In genomic region chr4:124591646-124592045, GRCh38 we compare ENCODE assay signal across 25 cellular contexts.
"Had no signal": no experiment of that assay in that cellular context is flagged by ENCODE, and none has a peak within 500 bp of the region (broad histone marks: within the 10 kb centered on the region; RNA-seq: fewer than 3 reads in every experiment).

No MANE protein-coding gene starts in this region.

- H3K4me3 ChIP-seq: colonic mucosa, gastrocnemius medialis, left lung, prostate gland, right atrium auricular region, smooth muscle cell, stomach, thyroid gland had no signal

- H3K9me3 ChIP-seq: colonic mucosa, gastrocnemius medialis, prostate gland, thyroid gland had no signal

- H3K4me2 ChIP-seq: smooth muscle cell had no signal

- H3K36me3 ChIP-seq: colonic mucosa, gastrocnemius medialis, left lung, prostate gland, right atrium auricular region, stomach, thyroid gland had no signal

- H3K4me1 ChIP-seq: colonic mucosa, gastrocnemius medialis, left lung, prostate gland, right atrium auricular region, stomach, thyroid gland had no signal

- H3K27me3 ChIP-seq: colonic mucosa, gastrocnemius medialis, left lung, right atrium auricular region, stomach, thyroid gland had no signal

- DNase-seq: colonic mucosa; effector CD8-positive, alpha-beta T cell; endodermal cell; foreskin fibroblast; gastrocnemius medialis; head of caudate nucleus; kidney; left lung; mammary epithelial cell; mesendoderm; midbrain; naive thymus-derived CD4-positive, alpha-beta T cell; nucleus accumbens; stimulated activated CD4-positive, alpha-beta T cell treated with anti-CD3 and anti-CD28 coated beads, Interleukin-12 subunit alpha, Interleukin-12 subunit beta, amount 100 ng/mL, for 4 hours; stimulated activated CD4-positive, alpha-beta T cell treated with anti-CD3 and anti-CD28 coated beads, Interleukin-1b, Interleukin-23, amount 100 ng/mL, for 48 hours; stimulated activated CD4-positive, alpha-beta T cell treated with anti-CD3 and anti-CD28 coated beads, Interleukin-4, amount 100 ng/mL, for 1 hour; stimulated activated CD8-positive, alpha-beta memory T cell treated with anti-CD3 and anti-CD28 coated beads, Interleukin-4, amount 100 ng/mL, for 48 hours; stimulated activated naive CD4-positive, alpha-beta T cell treated with Interleukin-2 at 50 U/mL for 16 hours; stomach; thyroid gland; trophoblast cell had no signal

- H3K27ac ChIP-seq: colonic mucosa, epithelial cell of prostate, gastrocnemius medialis, left lung, prostate gland, right atrium auricular region, stomach, thyroid gland had no signal
